In genomic region chr2:206853880-206854279, GRCh38 we compare ENCODE assay signal across 20 cellular contexts.
DNase-seq lines count a peak whose midpoint lies in the region; ATAC-seq and TF ChIP-seq lines count a peak whose summit lies in the region.
"Had no signal": no experiment of that assay in that cellular context is flagged by ENCODE, and none has a peak within 500 bp of the region (broad histone marks: within the 10 kb centered on the region; RNA-seq: fewer than 3 reads in every experiment).

No MANE protein-coding gene starts in this region.

- TF ChIP-seq RAD21 in SK-N-SH (IDR thresholded peaks at IDR 0.05; ENCODE audit: low read length), result no peak; the same call in 1 of the 2 replicates

- H3K4me2 ChIP-seq in SK-N-SH, result no peak overlapping the region
- H3K4me2 ChIP-seq: A549; BLaER1 treated with 17β-estradiol and CSF1 and Interleukin-3, amounts not matched to agents 10 nM and 100 nM; GM23338 had no signal

- no peak overlapping the region for H3K4me3 Mint-ChIP-seq in activated T-cell treated with anti-CD3 and anti-CD28 coated beads, Interleukin-2, amount 50 U/mL, for 72 hours
- H3K4me3 Mint-ChIP-seq: CD14-positive monocyte; CD4-positive, alpha-beta T cell; CD8-positive, alpha-beta memory T cell; GM23338; H9 had no signal

- H3K27me3 Mint-ChIP-seq in activated T-cell treated with anti-CD3 and anti-CD28 coated beads, Interleukin-2, amount 50 U/mL, for 72 hours (ENCODE audit: low read depth), result no peaks in the 10 kb centered on the region
- H3K27me3 Mint-ChIP-seq: CD4-positive, alpha-beta T cell; CD8-positive, alpha-beta memory T cell had no signal

- H3K9me2 ChIP-seq in SK-N-SH, result no peaks in the 10 kb centered on the region

- H3K36me3 Mint-ChIP-seq in activated T-cell treated with anti-CD3 and anti-CD28 coated beads, Interleukin-2, amount 50 U/mL, for 72 hours (ENCODE audit: insufficient read depth in 2 of 2), result no peaks in the 10 kb centered on the region
- H3K36me3 Mint-ChIP-seq: CD14-positive monocyte had no signal

- H3K4me1 Mint-ChIP-seq in activated T-cell treated with anti-CD3 and anti-CD28 coated beads, Interleukin-2, amount 50 U/mL, for 72 hours (ENCODE audit: low read depth), result peaks cover 5% of the 10 kb centered on the region
- H3K4me1 Mint-ChIP-seq: CD14-positive monocyte had no signal

- no peaks in the 10 kb centered on the region for H3K9me3 Mint-ChIP-seq in activated T-cell treated with anti-CD3 and anti-CD28 coated beads, Interleukin-2, amount 50 U/mL, for 72 hours
- H3K9me3 Mint-ChIP-seq: CD14-positive monocyte; CD4-positive, alpha-beta T cell; CD8-positive, alpha-beta memory T cell; GM23338; H9 had no signal

- H3K4me1 ChIP-seq in SK-N-SH (ENCODE audit: control insufficient read depth in 1 of 2, insufficient read depth in 2 of 2, low read depth in 1 of 2, low read length in 1 of 2) (peaks cover 0 to 2% of the 10 kb centered on the region in 2 experiments; a peak in 1 of 4 replicates), stomach (peaks cover 0 to 11% (median 5%) of the 10 kb centered on the region in 4 donors)
- H3K4me1 ChIP-seq: A549 had no signal

- intact Hi-C loops in stomach (cut with DNase I; ENCODE audit: low total_unique reads), result no loop called here

- DNase-seq in NCI-H1694 (lab: John Stamatoyannopoulos, UW), result peak; percentile 87
- DNase-seq in NCI-H446 (lab: John Stamatoyannopoulos, UW), result peak; percentile 18 to 55
- peak; percentile 24 for DNase-seq in SK-N-SH
- no peak for DNase-seq in stomach
- DNase-seq in activated T-cell treated with anti-CD3 and anti-CD28 coated beads, Interleukin-2, amount 50 U/mL, for 72 hours, result no peak
- DNase-seq: 8988T; ACHN; AML-193; BE2C; CD4-positive, alpha-beta T cell; CD8-positive, alpha-beta memory T cell; DMS153; DND-41; H9 had no signal

- no peak overlapping the region for H2AFZ ChIP-seq in SK-N-SH (ENCODE audit: low read depth)
- H2AFZ ChIP-seq: GM23338 had no signal

- TF ChIP-seq CTCF in SK-N-SH (IDR thresholded peaks at IDR 0.05), result no peak
- TF ChIP-seq CTCF in stomach (IDR thresholded peaks at IDR 0.05), result no peak

- peak in 1 of 2 experiments; percentile 20; a peak in 1 of 4 replicates for TF ChIP-seq EP300 in SK-N-SH (IDR thresholded peaks at IDR 0.05; ENCODE audit: borderline replicate concordance in 1 of 2, low read depth in 1 of 2, low read length in 1 of 2)
- no peak for TF ChIP-seq EP300 in stomach (IDR thresholded peaks at IDR 0.05)

- 59% methylated on average over 4 of the region's 4 CpGs for WGBS in SK-N-SH (ENCODE audit: low lambda C conversion rate)
- WGBS in stomach, 5 donors, result 77 to 89% (median 85%) methylated on average over 4 of the region's 4 CpGs

- H3F3A ChIP-seq in SK-N-SH (replicated peaks; ENCODE audit: insufficient read depth), result no peaks in the 10 kb centered on the region

- CTCF ChIA-PET in SK-N-SH (lab: Yijun Ruan, JAX), result interaction anchor here (0.7 to 1.4 kb wide), 4 partner anchors 10 to 233 kb away, joined by 3 to 5 read pairs (median 4); no protein-coding TSS in a partner anchor

- no peaks in the 10 kb centered on the region for H3K36me3 ChIP-seq in SK-N-SH (replicated peaks in 1 of 2; ENCODE audit: control insufficient read depth in 1 of 2, insufficient read depth in 2 of 2, low read length in 1 of 2)
- H3K36me3 ChIP-seq in stomach, result no peaks in the 10 kb centered on the region
- H3K36me3 ChIP-seq: BE2C; BLaER1 treated with 17β-estradiol and CSF1 and Interleukin-3, amounts not matched to agents 10 nM and 100 nM had no signal

- no peak overlapping the region for H3K9ac ChIP-seq in SK-N-SH
- H3K9ac ChIP-seq: BLaER1 treated with 17β-estradiol and CSF1 and Interleukin-3, amounts not matched to agents 10 nM and 100 nM had no signal

- H3K27ac ChIP-seq in SK-N-SH (ENCODE audit: low read depth in 2 of 2, low read length in 1 of 2) (peak overlapping the region in 1 of 2 experiments; percentile 34; a peak in 2 of 4 replicates), stomach (no peak overlapping the region)
- H3K27ac ChIP-seq: A549; BLaER1 treated with 17β-estradiol and CSF1 and Interleukin-3, amounts not matched to agents 10 nM and 100 nM had no signal

- ATAC-seq in HG03025 (IDR thresholded peaks at IDR 0.05; ENCODE audit: low FRiP score, unreplicated experiment), result no peak
- ATAC-seq in activated T-cell treated with anti-CD3 and anti-CD28 coated beads, Interleukin-2, amount 50 U/mL, for 72 hours (replicated peaks in 1 of 2), result no peak
- ATAC-seq: A549, GM23338, HCT116 had no signal

- H3K27me3 ChIP-seq in SK-N-SH (ENCODE audit: insufficient read depth), result no peaks in the 10 kb centered on the region
- no peaks in the 10 kb centered on the region for H3K27me3 ChIP-seq in stomach
- H3K27me3 ChIP-seq: BE2C; BLaER1 treated with 17β-estradiol and CSF1 and Interleukin-3, amounts not matched to agents 10 nM and 100 nM had no signal

- no peak for TF ChIP-seq POLR2A in stomach (IDR thresholded peaks at IDR 0.05)

- H3K79me2 ChIP-seq in SK-N-SH (ENCODE audit: insufficient read depth), result no peaks in the 10 kb centered on the region

- POLR2A ChIA-PET in SK-N-SH (lab: Yijun Ruan, JAX), result no interaction called here

- no peaks in the 10 kb centered on the region for H4K20me1 ChIP-seq in SK-N-SH (ENCODE audit: insufficient read depth)
- H4K20me1 ChIP-seq: BLaER1 treated with 17β-estradiol and CSF1 and Interleukin-3, amounts not matched to agents 10 nM and 100 nM had no signal

- H3K9me3 ChIP-seq in SK-N-SH (no peaks in the 10 kb centered on the region), stomach (no peaks in the 10 kb centered on the region)
- H3K9me3 ChIP-seq: A549; BE2C; BLaER1 treated with 17β-estradiol and CSF1 and Interleukin-3, amounts not matched to agents 10 nM and 100 nM had no signal

- H3K4me3 ChIP-seq in SK-N-SH (ENCODE audit: low read depth in 2 of 2, low read length in 1 of 2) (no peak overlapping the region), stomach (no peak overlapping the region)
- H3K4me3 ChIP-seq: A549; BLaER1 treated with 17β-estradiol and CSF1 and Interleukin-3, amounts not matched to agents 10 nM and 100 nM; GM23338 had no signal

- H3K27ac Mint-ChIP-seq in activated T-cell treated with anti-CD3 and anti-CD28 coated beads, Interleukin-2, amount 50 U/mL, for 72 hours, result no peak overlapping the region
- H3K27ac Mint-ChIP-seq: CD14-positive monocyte; CD4-positive, alpha-beta T cell; CD8-positive, alpha-beta memory T cell; GM23338; H9 had no signal

TF ChIP-seq in SK-N-SH, 30 proteins besides CTCF, POLR2A, EP300 and RAD21:
- no peak for TF ChIP-seq YY1 (IDR thresholded peaks at IDR 0.05; ENCODE audit: low read depth)
- peak; percentile 81 for TF ChIP-seq GATA2 (CRISPR knock-in tag; IDR thresholded peaks at IDR 0.05)
- peak; percentile 17; the same call in 1 of the 2 replicates for TF ChIP-seq RCOR1 (IDR thresholded peaks at IDR 0.05; ENCODE audit: low read length)

Comparison
In these comparisons a context has a peak if more than half of its experiments do, and no peak if none do; other contexts are left out.
1. DNase-seq: peak in NCI-H1694 (single experiment), NCI-H446 (2 of 2) and SK-N-SH (single experiment); none in stomach (single experiment) and activated T-cell treated with anti-CD3 and anti-CD28 coated beads, Interleukin-2, amount 50 U/mL, for 72 hours (0 of 2).